30 cellular contexts compared by ENCODE assay signal in the genomic region with DNA sequence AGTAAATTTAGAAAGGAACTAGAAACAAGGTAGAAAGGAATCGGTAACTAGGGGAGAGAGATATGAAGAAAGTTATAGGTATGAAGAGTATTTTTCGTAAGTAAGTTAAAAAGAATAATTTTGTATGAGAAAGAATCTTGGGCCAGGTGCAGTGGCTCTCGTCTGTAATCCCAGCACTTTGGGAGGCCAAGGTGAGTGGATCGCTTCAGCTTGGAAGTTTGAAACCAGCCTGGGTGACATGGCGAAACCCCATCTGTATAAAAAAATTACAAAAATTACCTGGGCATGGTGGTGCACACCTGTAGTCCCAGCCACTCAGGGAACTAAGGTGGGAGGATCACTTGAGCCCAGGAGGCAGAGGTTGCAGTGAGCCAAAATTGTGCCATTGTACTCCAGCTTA. TPM values are rescaled to one million over a fixed set of nuclear protein-coding genes. Genes with fewer than 3 reads are reported as not detected.
"Had no signal": no experiment of that assay in that cellular context is flagged by ENCODE, and none has a peak within 500 bp of the region (broad histone marks: within the 10 kb centered on the region; RNA-seq: fewer than 3 reads in every experiment).

No MANE protein-coding gene starts in this region.

- H3K27ac ChIP-seq: adrenal gland, ascending aorta, body of pancreas, brain microvascular endothelial cell, breast epithelium, cardiac muscle cell had no signal

- H3K36me3 ChIP-seq: adrenal gland, ascending aorta, brain microvascular endothelial cell, breast epithelium, cardiac muscle cell had no signal

- H3K27me3 ChIP-seq: adrenal gland, ascending aorta, body of pancreas, brain microvascular endothelial cell, breast epithelium, cardiac muscle cell had no signal

- DNase-seq: activated effector memory CD4-positive, alpha-beta T cell treated with anti-CD3 and anti-CD28 coated beads, Interleukin-2, amount 50 U/mL, for 16 hours; activated effector memory CD4-positive, alpha-beta T cell treated with Interleukin-2 at 50 U/mL for 16 hours; activated gamma-delta T cell; activated gamma-delta T cell treated with Interleukin-2 at 50 U/mL for 16 hours; activated naive CD4-positive, alpha-beta T cell; activated naive CD4-positive, alpha-beta T cell treated with anti-CD3 and anti-CD28 coated beads for 36 hours; activated naive CD4-positive, alpha-beta T cell treated with anti-CD3 and anti-CD28 coated beads, Interleukin-2, amount 10 ng/mL, durations not matched to agents 7 days and 5 days; activated naive CD4-positive, alpha-beta T cell treated with anti-CD3 and anti-CD28 coated beads, Interleukin-2, amount 50 U/mL, for 16 hours; activated naive CD4-positive, alpha-beta T cell treated with Interleukin-2 at 50 U/mL for 16 hours; activated naive CD8-positive, alpha-beta T cell treated with anti-CD3 and anti-CD28 coated beads for 36 hours; activated naive CD8-positive, alpha-beta T cell treated with anti-CD3 and anti-CD28 coated beads, Interleukin-2, amount 10 ng/mL, durations not matched to agents 7 days and 5 days; activated naive CD8-positive, alpha-beta T cell treated with anti-CD3 and anti-CD28 coated beads, Interleukin-2, amount 50 U/mL, for 24 hours; activated T-cell treated with anti-CD3 and anti-CD28 coated beads, Interleukin-2, amount 50 U/mL, for 1 hour; activated T-cell treated with anti-CD3 and anti-CD28 coated beads, Interleukin-2, amount 50 U/mL, for 24 hours; activated T-cell treated with anti-CD3 and anti-CD28 coated beads, Interleukin-2, amount 50 U/mL, for 4 hours; activated T-cell treated with anti-CD3 and anti-CD28 coated beads, Interleukin-2, amount 50 U/mL, for 48 hours; activated T-cell treated with anti-CD3 and anti-CD28 coated beads, Interleukin-2, amount 50 U/mL, for 72 hours; adrenal gland; amniotic stem cell; amygdala; anterior cingulate cortex; aorta; body of pancreas; brain microvascular endothelial cell; caudate nucleus; central memory CD4-positive, alpha-beta T cell; cerebellar nuclear complex had no signal

- H3K4me3 ChIP-seq: adrenal gland, ascending aorta, body of pancreas, breast epithelium, cardiac muscle cell had no signal

- H3K4me1 ChIP-seq: breast epithelium had no signal

- H3K9me3 ChIP-seq: adrenal gland, ascending aorta, body of pancreas, breast epithelium had no signal

RNA-seq across cellular contexts. Expression of a gene that starts 42.0 kb away (rescaled TPM):
- polyA plus RNA-seq: aorta had no signal
